7 cellular contexts compared by ENCODE assay signal in genomic region chr2:71252862-71253261, GRCh38.
"Had no signal": no experiment of that assay in that cellular context is flagged by ENCODE, and none has a peak within 500 bp of the region (broad histone marks: within the 10 kb centered on the region; RNA-seq: fewer than 3 reads in every experiment).

No MANE protein-coding gene starts in this region.

- FAIRE-seq: H1, H54, HTR-8/SVneo had no signal

- DNase-seq: H9, HCEC 1CT, KG1 had no signal

- H3K4me3 ChIP-seq: GM23338 had no signal

- ATAC-seq: GM23338 had no signal

- H2AFZ ChIP-seq: GM23338 had no signal

- H3K4me2 ChIP-seq: GM23338 had no signal
